2 cellular contexts compared by ENCODE assay signal in genomic region chr9:75876999-75877647, GRCh38.
TF ChIP-seq lines count a peak whose summit lies in the region.

No MANE protein-coding gene starts in this region.

TF ChIP-seq in HEK293, 187 proteins besides CTCF, POLR2A, EP300 and RAD21 (continued from another document and continues in another):
- TF ChIP-seq ZBTB44 (tag by site-specific recombination; IDR thresholded peaks at IDR 0.05) (no peak), GLI2 (tag by site-specific recombination; IDR thresholded peaks at IDR 0.05; ENCODE audit: borderline replicate concordance, low read depth) (no peak), SP7 (tag by site-specific recombination; IDR thresholded peaks at IDR 0.05) (peak; percentile 93), ZNF426 (tag by site-specific recombination; IDR thresholded peaks at IDR 0.05) (no peak), SP3 (tag by site-specific recombination; IDR thresholded peaks at IDR 0.05) (0 out of 2 replicates have a peak, but pooled peaks have one; percentile 17), ZNF266 (tag by site-specific recombination; IDR thresholded peaks at IDR 0.05; ENCODE audit: low read depth) (no peak), GLI4 (tag by site-specific recombination; IDR thresholded peaks at IDR 0.05) (no peak), PRDM10 (tag by site-specific recombination; IDR thresholded peaks at IDR 0.05) (peak; percentile 72), MEIS1 (CRISPR knock-in tag; IDR thresholded peaks at IDR 0.05; ENCODE audit: borderline replicate concordance) (no peak), HIC1 (tag by site-specific recombination; IDR thresholded peaks at IDR 0.05) (peak; percentile 88), ZNF777 (tag by site-specific recombination; IDR thresholded peaks at IDR 0.05; ENCODE audit: borderline replicate concordance) (no peak), ZNF792 (tag by site-specific recombination; IDR thresholded peaks at IDR 0.05) (no peak), OSR2 (tag by site-specific recombination; IDR thresholded peaks at IDR 0.05) (peak; percentile 38; the same call in 1 of the 2 replicates), ZNF184 (tag by site-specific recombination; IDR thresholded peaks at IDR 0.05) (no peak), ZNF175 (tag by site-specific recombination; IDR thresholded peaks at IDR 0.05) (no peak), ZNF639 (tag by site-specific recombination; IDR thresholded peaks at IDR 0.05) (peak; percentile 70; the same call in 1 of the 2 replicates), EGR2 (tag by site-specific recombination; IDR thresholded peaks at IDR 0.05; ENCODE audit: low read depth) (0 out of 2 replicates have a peak, but pooled peaks have one; percentile 12), KLF8 (tag by site-specific recombination; IDR thresholded peaks at IDR 0.05) (peak; percentile 81), ZNF404 (tag by site-specific recombination; IDR thresholded peaks at IDR 0.05) (no peak), HOXC10 (CRISPR knock-in tag; IDR thresholded peaks at IDR 0.05) (no peak), ZNF23 (tag by site-specific recombination; IDR thresholded peaks at IDR 0.05; ENCODE audit: borderline replicate concordance) (no peak), ZNF549 (tag by site-specific recombination; IDR thresholded peaks at IDR 0.05) (no peak), ZNF10 (tag by site-specific recombination; IDR thresholded peaks at IDR 0.05) (0 out of 2 replicates have a peak, but pooled peaks have one; percentile 37), ZNF621 (tag by site-specific recombination; IDR thresholded peaks at IDR 0.05) (no peak), ZNF629 (tag by site-specific recombination; IDR thresholded peaks at IDR 0.05) (peak; percentile 96), ZNF416 (tag by site-specific recombination; IDR thresholded peaks at IDR 0.05) (no peak)

TF ChIP-seq in H1, 55 proteins besides CTCF, POLR2A, EP300 and RAD21 (continued from another document):
- TF ChIP-seq ATF3 (IDR thresholded peaks at IDR 0.05; ENCODE audit: insufficient read depth, low read depth, low read length), result no peak
- no peak for TF ChIP-seq TEAD4 (IDR thresholded peaks at IDR 0.05; ENCODE audit: low read depth, low read length)
- TF ChIP-seq POLR2AphosphoS5 (IDR thresholded peaks at IDR 0.05; ENCODE audit: low read depth, low read length), result no peak
- no peak for TF ChIP-seq MAX (IDR thresholded peaks at IDR 0.05)
- TF ChIP-seq JUND (IDR thresholded peaks at IDR 0.05; ENCODE audit: low read length), result no peak
- no peak for TF ChIP-seq TCF12 (IDR thresholded peaks at IDR 0.05; ENCODE audit: low read depth, low read length)
